1 cellular context compared by ENCODE assay signal in genomic region chr12:106120578-106121105, GRCh38.
TF ChIP-seq lines count a peak whose summit lies in the region.

No MANE protein-coding gene starts in this region.

TF ChIP-seq in HepG2, 621 proteins besides CTCF, POLR2A, EP300 and RAD21 (continued from another document and continues in another):
- TF ChIP-seq MLX (CRISPR knock-in tag; IDR thresholded peaks at IDR 0.05), result 0 out of 2 replicates have a peak, but pooled peaks have one; percentile 26
- peak; percentile 87 for TF ChIP-seq ZBTB7A (CRISPR knock-in tag; IDR thresholded peaks at IDR 0.05)
- peak; percentile 93 for TF ChIP-seq ATF3 (CRISPR knock-in tag; IDR thresholded peaks at IDR 0.05)
- TF ChIP-seq BCLAF1 (IDR thresholded peaks at IDR 0.05), result no peak
- peak; percentile 87 for TF ChIP-seq DPF2 (CRISPR knock-in tag; IDR thresholded peaks at IDR 0.05; ENCODE audit: borderline replicate concordance, low read depth)
- no peak for TF ChIP-seq NONO (IDR thresholded peaks at IDR 0.05)
- TF ChIP-seq NONO (CRISPR knock-in tag; conservative IDR thresholded peaks at IDR 0.05), result peak; percentile 61; the same call in 1 of the 2 replicates
- TF ChIP-seq ZNF672 (CRISPR knock-in tag; IDR thresholded peaks at IDR 0.05), result no peak
- TF ChIP-seq ZNF382 (CRISPR knock-in tag; IDR thresholded peaks at IDR 0.05; ENCODE audit: borderline replicate concordance), result no peak
- TF ChIP-seq KDM6A (CRISPR knock-in tag; IDR thresholded peaks at IDR 0.05; ENCODE audit: low read depth), result peak; percentile 91
- TF ChIP-seq GMEB1 (CRISPR knock-in tag; IDR thresholded peaks at IDR 0.05; ENCODE audit: borderline replicate concordance), result peak; percentile 35; the same call in 1 of the 2 replicates
- TF ChIP-seq ZNF549 (CRISPR knock-in tag; IDR thresholded peaks at IDR 0.05), result no peak
- TF ChIP-seq BORCS8-MEF2B (CRISPR knock-in tag; IDR thresholded peaks at IDR 0.05), result peak; percentile 62; the same call in 1 of the 2 replicates
- TF ChIP-seq ZNF510 (CRISPR knock-in tag; IDR thresholded peaks at IDR 0.05; ENCODE audit: low read depth), result no peak
- TF ChIP-seq TFE3 (CRISPR knock-in tag; IDR thresholded peaks at IDR 0.05), result peak; percentile 36; the same call in 1 of the 2 replicates
- TF ChIP-seq FOXA3 (CRISPR knock-in tag; IDR thresholded peaks at IDR 0.05), result peak; percentile 95
- peak; percentile 91 for TF ChIP-seq RXRB (CRISPR knock-in tag; IDR thresholded peaks at IDR 0.05; ENCODE audit: borderline replicate concordance)
- no peak; the same call in 1 of the 2 replicates for TF ChIP-seq ZNF460 (CRISPR knock-in tag; IDR thresholded peaks at IDR 0.05; ENCODE audit: borderline replicate concordance)
- peak; percentile 79 for TF ChIP-seq XRCC5 (optimal IDR thresholded peaks at IDR 0.05; ENCODE audit: low read length)
- 0 out of 2 replicates have a peak, but pooled peaks have one; percentile 22 for TF ChIP-seq SIX1 (CRISPR knock-in tag; IDR thresholded peaks at IDR 0.05; ENCODE audit: borderline replicate concordance)
- TF ChIP-seq SOX5 (CRISPR knock-in tag; IDR thresholded peaks at IDR 0.05; ENCODE audit: borderline replicate concordance), result peak; percentile 69; the same call in 1 of the 2 replicates
- TF ChIP-seq, protein P1, sequence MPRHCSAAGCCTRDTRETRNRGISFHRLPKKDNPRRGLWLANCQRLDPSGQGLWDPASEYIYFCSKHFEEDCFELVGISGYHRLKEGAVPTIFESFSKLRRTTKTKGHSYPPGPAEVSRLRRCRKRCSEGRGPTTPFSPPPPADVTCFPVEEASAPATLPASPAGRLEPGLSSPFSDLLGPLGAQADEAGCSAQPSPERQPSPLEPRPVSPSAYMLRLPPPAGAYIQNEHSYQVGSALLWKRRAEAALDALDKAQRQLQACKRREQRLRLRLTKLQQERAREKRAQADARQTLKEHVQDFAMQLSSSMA (CRISPR knock-in tag; IDR thresholded peaks at IDR 0.05), result peak; percentile 77; the same call in 1 of the 2 replicates
- TF ChIP-seq, protein P2, sequence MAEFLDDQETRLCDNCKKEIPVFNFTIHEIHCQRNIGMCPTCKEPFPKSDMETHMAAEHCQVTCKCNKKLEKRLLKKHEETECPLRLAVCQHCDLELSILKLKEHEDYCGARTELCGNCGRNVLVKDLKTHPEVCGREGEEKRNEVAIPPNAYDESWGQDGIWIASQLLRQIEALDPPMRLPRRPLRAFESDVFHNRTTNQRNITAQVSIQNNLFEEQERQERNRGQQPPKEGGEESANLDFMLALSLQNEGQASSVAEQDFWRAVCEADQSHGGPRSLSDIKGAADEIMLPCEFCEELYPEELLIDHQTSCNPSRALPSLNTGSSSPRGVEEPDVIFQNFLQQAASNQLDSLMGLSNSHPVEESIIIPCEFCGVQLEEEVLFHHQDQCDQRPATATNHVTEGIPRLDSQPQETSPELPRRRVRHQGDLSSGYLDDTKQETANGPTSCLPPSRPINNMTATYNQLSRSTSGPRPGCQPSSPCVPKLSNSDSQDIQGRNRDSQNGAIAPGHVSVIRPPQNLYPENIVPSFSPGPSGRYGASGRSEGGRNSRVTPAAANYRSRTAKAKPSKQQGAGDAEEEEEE (CRISPR knock-in tag; IDR thresholded peaks at IDR 0.05; ENCODE audit: borderline replicate concordance), result no peak
- 0 out of 2 replicates have a peak, but pooled peaks have one; percentile 21 for TF ChIP-seq ZSCAN22 (CRISPR knock-in tag; IDR thresholded peaks at IDR 0.05)
- TF ChIP-seq ZNF749 (CRISPR knock-in tag; IDR thresholded peaks at IDR 0.05; ENCODE audit: borderline replicate concordance), result no peak
- no peak for TF ChIP-seq PRDM15 (CRISPR knock-in tag; IDR thresholded peaks at IDR 0.05)
- no peak for TF ChIP-seq ZNF562 (CRISPR knock-in tag; IDR thresholded peaks at IDR 0.05; ENCODE audit: borderline replicate concordance)
- TF ChIP-seq, protein P3, sequence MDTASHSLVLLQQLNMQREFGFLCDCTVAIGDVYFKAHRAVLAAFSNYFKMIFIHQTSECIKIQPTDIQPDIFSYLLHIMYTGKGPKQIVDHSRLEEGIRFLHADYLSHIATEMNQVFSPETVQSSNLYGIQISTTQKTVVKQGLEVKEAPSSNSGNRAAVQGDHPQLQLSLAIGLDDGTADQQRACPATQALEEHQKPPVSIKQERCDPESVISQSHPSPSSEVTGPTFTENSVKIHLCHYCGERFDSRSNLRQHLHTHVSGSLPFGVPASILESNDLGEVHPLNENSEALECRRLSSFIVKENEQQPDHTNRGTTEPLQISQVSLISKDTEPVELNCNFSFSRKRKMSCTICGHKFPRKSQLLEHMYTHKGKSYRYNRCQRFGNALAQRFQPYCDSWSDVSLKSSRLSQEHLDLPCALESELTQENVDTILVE (CRISPR knock-in tag; IDR thresholded peaks at IDR 0.05), result peak; percentile 74; the same call in 1 of the 2 replicates
- peak; percentile 61 for TF ChIP-seq POLR2G (IDR thresholded peaks at IDR 0.05; ENCODE audit: low read depth, low read length)
- TF ChIP-seq NR2C2 (CRISPR knock-in tag; IDR thresholded peaks at IDR 0.05; ENCODE audit: borderline replicate concordance), result peak; percentile 87
- TF ChIP-seq BCL6 (CRISPR knock-in tag; IDR thresholded peaks at IDR 0.05), result peak; percentile 95
- no peak for TF ChIP-seq POLR2AphosphoS5 (IDR thresholded peaks at IDR 0.05; ENCODE audit: low read depth, low read length)
- peak; percentile 95 for TF ChIP-seq GATAD2A (CRISPR knock-in tag; IDR thresholded peaks at IDR 0.05)
- TF ChIP-seq FOXO1 (CRISPR knock-in tag; IDR thresholded peaks at IDR 0.05), result peak; percentile 93
- TF ChIP-seq MYC (CRISPR knock-in tag; IDR thresholded peaks at IDR 0.05; ENCODE audit: borderline replicate concordance), result peak; percentile 48; the same call in 1 of the 2 replicates
- no peak for TF ChIP-seq NFRKB (IDR thresholded peaks at IDR 0.05)
- peak; percentile 78 for TF ChIP-seq TARDBP (CRISPR knock-in tag; IDR thresholded peaks at IDR 0.05)
- TF ChIP-seq ZNF674 (CRISPR knock-in tag; IDR thresholded peaks at IDR 0.05; ENCODE audit: low read depth), result no peak
- TF ChIP-seq ZNF7 (CRISPR knock-in tag; IDR thresholded peaks at IDR 0.05), result no peak
- TF ChIP-seq ZMAT3 (CRISPR knock-in tag; conservative IDR thresholded peaks at IDR 0.05), result 0 out of 2 replicates have a peak, but pooled peaks have one; percentile 50
- peak; percentile 97 for TF ChIP-seq NR2F6 (IDR thresholded peaks at IDR 0.05)
- TF ChIP-seq NR2F6 (CRISPR knock-in tag; IDR thresholded peaks at IDR 0.05), result peak; percentile 97
- TF ChIP-seq ESRRA (CRISPR knock-in tag; IDR thresholded peaks at IDR 0.05; ENCODE audit: low read depth), result peak; percentile 71; the same call in 1 of the 2 replicates
- peak; percentile 85 for TF ChIP-seq RXRA (CRISPR knock-in tag; IDR thresholded peaks at IDR 0.05)
- TF ChIP-seq ZNF431 (CRISPR knock-in tag; IDR thresholded peaks at IDR 0.05; ENCODE audit: borderline replicate concordance, low read depth), result peak; percentile 31; the same call in 1 of the 2 replicates
- TF ChIP-seq ZNF776 (CRISPR knock-in tag; IDR thresholded peaks at IDR 0.05), result no peak
- no peak for TF ChIP-seq SP5 (CRISPR knock-in tag; IDR thresholded peaks at IDR 0.05; ENCODE audit: borderline replicate concordance, low read depth)
- TF ChIP-seq ZNF282 (IDR thresholded peaks at IDR 0.05; ENCODE audit: partially characterized antibody), result no peak
- TF ChIP-seq NPAS2 (CRISPR knock-in tag; IDR thresholded peaks at IDR 0.05; ENCODE audit: borderline replicate concordance), result no peak
- TF ChIP-seq, protein P4, sequence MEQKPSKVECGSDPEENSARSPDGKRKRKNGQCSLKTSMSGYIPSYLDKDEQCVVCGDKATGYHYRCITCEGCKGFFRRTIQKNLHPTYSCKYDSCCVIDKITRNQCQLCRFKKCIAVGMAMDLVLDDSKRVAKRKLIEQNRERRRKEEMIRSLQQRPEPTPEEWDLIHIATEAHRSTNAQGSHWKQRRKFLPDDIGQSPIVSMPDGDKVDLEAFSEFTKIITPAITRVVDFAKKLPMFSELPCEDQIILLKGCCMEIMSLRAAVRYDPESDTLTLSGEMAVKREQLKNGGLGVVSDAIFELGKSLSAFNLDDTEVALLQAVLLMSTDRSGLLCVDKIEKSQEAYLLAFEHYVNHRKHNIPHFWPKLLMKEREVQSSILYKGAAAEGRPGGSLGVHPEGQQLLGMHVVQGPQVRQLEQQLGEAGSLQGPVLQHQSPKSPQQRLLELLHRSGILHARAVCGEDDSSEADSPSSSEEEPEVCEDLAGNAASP (CRISPR knock-in tag; IDR thresholded peaks at IDR 0.05; ENCODE audit: borderline replicate concordance), result peak; percentile 91
